Comparison of ENCODE assay signal across 8 cellular contexts in genomic region chr14:91350813-91351507, GRCh38.
DNase-seq lines count a peak whose midpoint lies in the region; ATAC-seq, FAIRE-seq and TF ChIP-seq lines count a peak whose summit lies in the region.

No MANE protein-coding gene starts in this region.

- H3K27me3 ChIP-seq in liver (ENCODE audit: control insufficient read depth in 4 of 4, insufficient read depth in 4 of 4, low read length in 3 of 4) (no peaks in the 10 kb centered on the region), HepG2 (ENCODE audit: control insufficient read depth in 1 of 2, insufficient read depth in 2 of 2, low read length in 2 of 2) (no peaks in the 10 kb centered on the region)

- TF ChIP-seq CTCF in liver (IDR thresholded peaks at IDR 0.05; ENCODE audit: low read depth, low read length, missing input control) (no peak), HepG2 (CRISPR knock-in tag; IDR thresholded peaks at IDR 0.05) (no peak), mucosa of descending colon (IDR thresholded peaks at IDR 0.05) (no peak)

- H3K27ac ChIP-seq in liver (ENCODE audit: low read depth in 1 of 2, low read length in 2 of 2) (peak overlapping the region in 1 of 2 donors; percentile 7), HepG2 (ENCODE audit: extremely low read length, insufficient read depth, low read length) (no peak overlapping the region)

- BruUV-seq in HepG2 (replicated peaks; lab: Mats Ljungman, UMichigan), result no TSS peak

- intact Hi-C loops in HepG2 (cut with micrococcal nuclease; ENCODE audit: unreplicated experiment) (no loop called here), mucosa of descending colon (cut with DNase I, micrococcal nuclease) (no loop called here)

- FAIRE-seq in HepG2 (lab: Jason Lieb, UNC), result no peak

- in situ Hi-C loops in HepG2 (cut with HindIII; ENCODE audit: extremely low pct_ligation_motif_present, low pct_unique_long_range_greater_than_20kb) (no loop called here), KBM-7 (cut with MboI; ENCODE audit: low pct_unique_long_range_greater_than_20kb, low sequenced_read_pairs) (no loop called here)

- no peak for TF ChIP-seq EP300 in HepG2 (IDR thresholded peaks at IDR 0.05; ENCODE audit: low read depth in 2 of 2, low read length in 2 of 2)
- TF ChIP-seq EP300 in HepG2 (CRISPR knock-in tag; IDR thresholded peaks at IDR 0.05; ENCODE audit: borderline replicate concordance), result no peak

- ATAC-seq in HepG2, result no peak
- ATAC-seq in HG03432 (IDR thresholded peaks at IDR 0.05; ENCODE audit: unreplicated experiment), result peak; percentile 59
- ATAC-seq in activated CD8-positive, alpha-beta T cell treated with anti-CD3 and anti-CD28 coated beads, Interleukin-2, amount 10 ng/mL, durations not matched to agents 7 days and 5 days, result peak; percentile 85
- peak; percentile 53 for ATAC-seq in mucosa of descending colon

- peaks cover 94% of the 10 kb centered on the region for H3K4me1 Mint-ChIP-seq in activated CD8-positive, alpha-beta T cell treated with anti-CD3 and anti-CD28 coated beads, Interleukin-2, amount 10 ng/mL, durations not matched to agents 7 days and 5 days (ENCODE audit: low read depth)

- H3K4me3 ChIP-seq in liver (ENCODE audit: low read depth in 1 of 3, low read length in 3 of 3) (peak overlapping the region; percentile 32 to 56 (median 39)), HepG2 (replicated peaks in 1 of 3; ENCODE audit: insufficient read depth in 1 of 3, low read depth in 2 of 3, low read length in 3 of 3) (no peak overlapping the region), mucosa of descending colon (no peak overlapping the region)

- no peaks in the 10 kb centered on the region for H3K36me3 ChIP-seq in liver (ENCODE audit: control insufficient read depth in 4 of 4, insufficient read depth in 3 of 4, low read depth in 1 of 4, low read length in 3 of 4)
- peaks cover 0 to 7% of the 10 kb centered on the region in 2 experiments; a peak in 1 of 5 replicates for H3K36me3 ChIP-seq in HepG2 (replicated peaks in 1 of 2; ENCODE audit: control insufficient read depth in 1 of 2, insufficient read depth in 2 of 2, low read length in 2 of 2)
- no peaks in the 10 kb centered on the region for H3K36me3 ChIP-seq in mucosa of descending colon (ENCODE audit: low read depth)

- WGBS in liver, result 44% methylated on average over 18 of the region's 18 CpGs
- WGBS in HepG2 (ENCODE audit: low lambda C conversion rate), result 95% methylated on average over 18 of the region's 18 CpGs

- no peak for TF ChIP-seq POLR2A in HepG2 (IDR thresholded peaks at IDR 0.05; ENCODE audit: insufficient read depth in 1 of 2, low read depth in 2 of 2, low read length in 2 of 2)

- peaks cover 0 to 21% (median 13%) of the 10 kb centered on the region in 4 donors for H3K4me1 ChIP-seq in liver (ENCODE audit: control insufficient read depth in 4 of 4, insufficient read depth in 4 of 4, low read length in 3 of 4)
- H3K4me1 ChIP-seq in HepG2 (ENCODE audit: insufficient read depth, low read length), result 0 out of 2 replicates have a peak, but pooled peaks cover 7% of the 10 kb centered on the region
- H3K4me1 ChIP-seq in mucosa of descending colon (ENCODE audit: low read depth), result peaks cover 13% of the 10 kb centered on the region

- H3K27ac Mint-ChIP-seq in activated CD8-positive, alpha-beta T cell treated with anti-CD3 and anti-CD28 coated beads, Interleukin-2, amount 10 ng/mL, durations not matched to agents 7 days and 5 days, result peak overlapping the region; percentile 94

- TF ChIP-seq RAD21 in liver (IDR thresholded peaks at IDR 0.05) (no peak), HepG2 (CRISPR knock-in tag; IDR thresholded peaks at IDR 0.05) (no peak)

- CTCF ChIA-PET in HepG2 (lab: Yijun Ruan, JAX; ENCODE audit: low intra/inter-chr PET ratio, low total read pairs), result no interaction called here
- CTCF ChIA-PET in activated CD8-positive, alpha-beta T cell treated with anti-CD3 and anti-CD28 coated beads, Interleukin-2, amount 10 ng/mL, durations not matched to agents 7 days and 5 days (lab: Charles Lee), result interaction anchor here (0.9 to 12.8 kb wide), 10 partner anchors 9 to 76 kb away, joined by 3 to 190 read pairs (median 6); no protein-coding TSS in a partner anchor

- H3K27me3 Mint-ChIP-seq in activated CD8-positive, alpha-beta T cell treated with anti-CD3 and anti-CD28 coated beads, Interleukin-2, amount 10 ng/mL, durations not matched to agents 7 days and 5 days (ENCODE audit: low read depth), result no peaks in the 10 kb centered on the region

- H4K20me1 ChIP-seq in HepG2 (ENCODE audit: insufficient read depth, low read length), result no peaks in the 10 kb centered on the region

- H3K9me3 Mint-ChIP-seq in activated CD8-positive, alpha-beta T cell treated with anti-CD3 and anti-CD28 coated beads, Interleukin-2, amount 10 ng/mL, durations not matched to agents 7 days and 5 days (ENCODE audit: insufficient read depth), result no peaks in the 10 kb centered on the region

- no peaks in the 10 kb centered on the region for H3K79me2 ChIP-seq in HepG2 (ENCODE audit: insufficient read depth, low read length)

- H3K36me3 Mint-ChIP-seq in activated CD8-positive, alpha-beta T cell treated with anti-CD3 and anti-CD28 coated beads, Interleukin-2, amount 10 ng/mL, durations not matched to agents 7 days and 5 days (ENCODE audit: low read depth), result peaks cover 74% of the 10 kb centered on the region

- H3K9ac ChIP-seq in liver (ENCODE audit: low read depth in 1 of 2, low read length in 2 of 2) (no peak overlapping the region), HepG2 (ENCODE audit: insufficient read depth, low read depth, low read length) (no peak overlapping the region)

- H3K4me2 ChIP-seq in HepG2 (ENCODE audit: low read depth, low read length), result no peak overlapping the region

- POLR2A ChIA-PET in HepG2 (lab: Yijun Ruan, JAX), result no interaction called here
- POLR2A ChIA-PET in activated CD8-positive, alpha-beta T cell treated with anti-CD3 and anti-CD28 coated beads, Interleukin-2, amount 10 ng/mL, durations not matched to agents 7 days and 5 days (lab: Charles Lee), result interaction anchor here (0.6 to 3.9 kb wide), 20 partner anchors 8 to 137 kb away, joined by 3 to 40 read pairs (median 4); partner anchors contain the start of gene CCDC88C

- H2AFZ ChIP-seq in HepG2 (ENCODE audit: low read length), result no peak overlapping the region

- no peak for DNase-seq in HepG2 (ENCODE audit: low spot score)
- DNase-seq in activated CD8-positive, alpha-beta T cell treated with anti-CD3 and anti-CD28 coated beads, Interleukin-2, amount 10 ng/mL, durations not matched to agents 7 days and 5 days, result peak; percentile 85
- peak in 1 of 3 donors; percentile 34 for DNase-seq in mucosa of descending colon
- no peak for DNase-seq in cerebellar cortex (ENCODE audit: low spot score)
- no peak for DNase-seq in NCI-H774 (lab: John Stamatoyannopoulos, UW)
- no peak for DNase-seq in KBM-7

- peak overlapping the region; percentile 78 for H3K4me3 Mint-ChIP-seq in activated CD8-positive, alpha-beta T cell treated with anti-CD3 and anti-CD28 coated beads, Interleukin-2, amount 10 ng/mL, durations not matched to agents 7 days and 5 days

- no peaks in the 10 kb centered on the region for H3K9me3 ChIP-seq in liver (ENCODE audit: control insufficient read depth in 4 of 4, low read length in 3 of 4)
- no peaks in the 10 kb centered on the region for H3K9me3 ChIP-seq in HepG2 (ENCODE audit: low read length)
- no peaks in the 10 kb centered on the region for H3K9me3 ChIP-seq in mucosa of descending colon

TF ChIP-seq in liver, 16 proteins besides CTCF, POLR2A, EP300 and RAD21 (continues in another document):
- TF ChIP-seq JUND (IDR thresholded peaks at IDR 0.05) (no peak), GABPA (IDR thresholded peaks at IDR 0.05 in 1 of 2, conservative IDR thresholded peaks at IDR 0.05 in 1 of 2) (no peak), HNF4G (IDR thresholded peaks at IDR 0.05) (no peak)

TF ChIP-seq in HepG2, 621 proteins besides CTCF, POLR2A, EP300 and RAD21:
- TF ChIP-seq ZNF263 (CRISPR knock-in tag; IDR thresholded peaks at IDR 0.05) (no peak), ZFYVE20 (CRISPR knock-in tag; IDR thresholded peaks at IDR 0.05; ENCODE audit: borderline replicate concordance, low read depth) (no peak), GZF1 (CRISPR knock-in tag; IDR thresholded peaks at IDR 0.05) (no peak), TEAD3 (CRISPR knock-in tag; optimal IDR thresholded peaks at IDR 0.05; ENCODE audit: borderline replicate concordance) (no peak), HNF4G (IDR thresholded peaks at IDR 0.05; ENCODE audit: borderline replicate concordance, low read depth, low read length) (no peak), HNF4G (CRISPR knock-in tag; IDR thresholded peaks at IDR 0.05; ENCODE audit: borderline replicate concordance, low read depth) (no peak), NFE2L1 (CRISPR knock-in tag; IDR thresholded peaks at IDR 0.05; ENCODE audit: borderline replicate concordance) (no peak)

Comparison
In these comparisons a context has a peak if more than half of its experiments do, and no peak if none do; other contexts are left out.
1. H3K4me3 ChIP-seq: peak in liver (3 of 3); none in HepG2 (0 of 3) and mucosa of descending colon (single experiment).